ENCODE assay signal across 1 cellular context in the genomic region with DNA sequence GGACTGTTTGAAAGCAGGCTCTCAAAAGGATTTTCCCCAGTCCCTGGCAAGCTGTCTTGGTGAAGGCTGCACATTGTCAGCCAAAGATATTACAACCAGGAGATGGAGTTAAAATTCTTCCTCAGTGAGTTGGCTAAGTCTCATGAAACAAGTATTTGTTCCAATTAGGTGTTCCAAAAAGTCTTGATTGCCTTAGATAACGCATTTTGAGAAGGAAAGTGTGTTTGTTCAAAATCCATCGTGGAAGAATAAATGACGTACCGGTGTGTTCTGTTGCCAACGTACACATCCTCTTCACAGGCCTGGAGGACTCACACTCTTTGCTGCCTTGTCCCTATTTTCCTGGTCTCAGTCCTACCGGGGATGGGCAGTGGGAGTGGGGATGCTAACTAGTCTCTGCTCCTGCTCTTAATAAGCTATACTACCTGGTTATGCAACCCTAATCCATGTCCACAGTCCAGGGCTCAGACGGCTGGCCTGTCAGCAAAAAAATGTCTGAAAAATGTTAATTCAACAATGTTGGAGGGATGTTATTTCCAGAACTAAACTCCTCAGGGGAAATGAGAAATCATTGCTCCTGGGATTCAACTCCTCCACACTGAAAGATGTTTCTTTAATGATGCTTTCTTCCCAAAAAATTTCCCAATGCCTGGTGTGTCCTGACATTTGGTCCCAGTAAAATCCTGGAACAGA.
TF ChIP-seq lines count a peak whose summit lies in the region.

No MANE protein-coding gene starts in this region.

TF ChIP-seq in WTC11, 78 proteins besides CTCF, POLR2A, EP300 and RAD21 (continued from another document):
- TF ChIP-seq, protein P1, sequence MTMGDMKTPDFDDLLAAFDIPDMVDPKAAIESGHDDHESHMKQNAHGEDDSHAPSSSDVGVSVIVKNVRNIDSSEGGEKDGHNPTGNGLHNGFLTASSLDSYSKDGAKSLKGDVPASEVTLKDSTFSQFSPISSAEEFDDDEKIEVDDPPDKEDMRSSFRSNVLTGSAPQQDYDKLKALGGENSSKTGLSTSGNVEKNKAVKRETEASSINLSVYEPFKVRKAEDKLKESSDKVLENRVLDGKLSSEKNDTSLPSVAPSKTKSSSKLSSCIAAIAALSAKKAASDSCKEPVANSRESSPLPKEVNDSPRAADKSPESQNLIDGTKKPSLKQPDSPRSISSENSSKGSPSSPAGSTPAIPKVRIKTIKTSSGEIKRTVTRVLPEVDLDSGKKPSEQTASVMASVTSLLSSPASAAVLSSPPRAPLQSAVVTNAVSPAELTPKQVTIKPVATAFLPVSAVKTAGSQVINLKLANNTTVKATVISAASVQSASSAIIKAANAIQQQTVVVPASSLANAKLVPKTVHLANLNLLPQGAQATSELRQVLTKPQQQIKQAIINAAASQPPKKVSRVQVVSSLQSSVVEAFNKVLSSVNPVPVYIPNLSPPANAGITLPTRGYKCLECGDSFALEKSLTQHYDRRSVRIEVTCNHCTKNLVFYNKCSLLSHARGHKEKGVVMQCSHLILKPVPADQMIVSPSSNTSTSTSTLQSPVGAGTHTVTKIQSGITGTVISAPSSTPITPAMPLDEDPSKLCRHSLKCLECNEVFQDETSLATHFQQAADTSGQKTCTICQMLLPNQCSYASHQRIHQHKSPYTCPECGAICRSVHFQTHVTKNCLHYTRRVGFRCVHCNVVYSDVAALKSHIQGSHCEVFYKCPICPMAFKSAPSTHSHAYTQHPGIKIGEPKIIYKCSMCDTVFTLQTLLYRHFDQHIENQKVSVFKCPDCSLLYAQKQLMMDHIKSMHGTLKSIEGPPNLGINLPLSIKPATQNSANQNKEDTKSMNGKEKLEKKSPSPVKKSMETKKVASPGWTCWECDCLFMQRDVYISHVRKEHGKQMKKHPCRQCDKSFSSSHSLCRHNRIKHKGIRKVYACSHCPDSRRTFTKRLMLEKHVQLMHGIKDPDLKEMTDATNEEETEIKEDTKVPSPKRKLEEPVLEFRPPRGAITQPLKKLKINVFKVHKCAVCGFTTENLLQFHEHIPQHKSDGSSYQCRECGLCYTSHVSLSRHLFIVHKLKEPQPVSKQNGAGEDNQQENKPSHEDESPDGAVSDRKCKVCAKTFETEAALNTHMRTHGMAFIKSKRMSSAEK (CRISPR knock-in tag; IDR thresholded peaks at IDR 0.05; ENCODE audit: borderline replicate concordance) = no peak
